ENCODE assay signal across 30 cellular contexts in the genomic region with DNA sequence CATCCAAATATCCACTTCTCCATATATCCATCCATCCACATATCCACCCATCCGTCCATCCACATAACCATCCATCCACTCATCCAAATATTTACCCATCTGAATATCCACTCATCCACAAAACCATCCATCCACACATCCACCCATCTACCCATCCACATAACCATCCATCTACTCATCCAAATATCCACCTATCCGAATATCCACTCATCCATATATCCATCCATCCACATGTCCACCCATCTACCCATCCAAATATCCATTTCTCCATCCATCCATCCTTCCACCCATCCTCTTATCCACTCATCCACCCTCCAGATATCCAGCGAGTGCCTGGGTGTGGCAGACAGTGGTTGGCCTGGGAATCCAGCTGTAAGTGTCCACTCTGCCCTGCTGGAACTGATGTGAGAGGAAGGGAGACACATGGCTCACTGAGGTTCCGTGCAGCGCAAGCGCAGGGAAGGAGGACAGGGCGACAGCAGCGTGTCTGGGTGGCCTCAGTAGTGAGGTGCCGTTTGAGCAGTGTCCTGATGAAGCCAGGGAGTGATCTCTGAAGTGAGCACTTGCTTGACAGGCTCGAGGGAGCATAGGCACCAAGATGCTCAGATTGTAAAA.
"Had no signal": no experiment of that assay in that cellular context is flagged by ENCODE, and none has a peak within 500 bp of the region (broad histone marks: within the 10 kb centered on the region; RNA-seq: fewer than 3 reads in every experiment).

No MANE protein-coding gene starts in this region.

- H3K27ac ChIP-seq: colonic mucosa, neutrophil, ovary, psoas muscle, thyroid gland, upper lobe of right lung had no signal

- H3K27me3 ChIP-seq: colonic mucosa, ovary, sigmoid colon, stomach, thyroid gland, upper lobe of right lung had no signal

- H3K27me3 Mint-ChIP-seq: T-helper 17 cell had no signal

- H3K4me1 ChIP-seq: colonic mucosa had no signal

- H3K36me3 Mint-ChIP-seq: memory B cell; naive thymus-derived CD8-positive, alpha-beta T cell; stimulated activated naive B cell treated with anti-CD40 and anti-IgM and Interleukin-4, amounts not matched to agents 10 μg/mL and 1 μg/mL and 100 μg/mL, for 72 hours; WTC11 had no signal

- H3K9me3 ChIP-seq: colonic mucosa, neutrophil, ovary, psoas muscle, sigmoid colon, stomach, thyroid gland, upper lobe of right lung had no signal

- H3K27ac Mint-ChIP-seq: activated CD8-positive, alpha-beta T cell treated with anti-CD3 and anti-CD28 coated beads for 36 hours; activated naive CD8-positive, alpha-beta T cell; memory B cell; stimulated activated naive B cell treated with anti-CD40 and anti-IgM and Interleukin-4, amounts not matched to agents 10 μg/mL and 1 μg/mL and 100 μg/mL, for 72 hours; T-helper 17 cell; WTC11 had no signal

- H3K36me3 ChIP-seq: colonic mucosa, neutrophil, ovary, sigmoid colon, stomach, thyroid gland, upper lobe of right lung had no signal

- DNase-seq: activated CD4-positive, alpha-beta T cell treated with anti-CD3 and anti-CD28 coated beads, Interleukin-2, amount 50 U/mL, for 1 hour; activated CD8-positive, alpha-beta T cell treated with anti-CD3 and anti-CD28 coated beads for 36 hours; activated effector memory CD4-positive, alpha-beta T cell treated with Interleukin-2 at 50 U/mL for 16 hours; activated naive CD4-positive, alpha-beta T cell treated with Interleukin-2 at 50 U/mL for 16 hours; activated T-cell treated with anti-CD3 and anti-CD28 coated beads, Interleukin-2, amount 50 U/mL, for 48 hours; anterior cingulate cortex; colonic mucosa; effector CD8-positive, alpha-beta T cell; hippocampal formation; left cardiac atrium; naive thymus-derived CD8-positive, alpha-beta T cell; psoas muscle; sigmoid colon; small intestine; stimulated activated CD4-positive, alpha-beta T cell treated with anti-CD3 and anti-CD28 coated beads, Interleukin-4, amount 100 ng/mL, for 4 hours; stimulated activated CD8-positive, alpha-beta memory T cell treated with anti-CD3 and anti-CD28 coated beads, Interleukin-4, amount 100 ng/mL, for 48 hours; stimulated activated naive B cell treated with anti-CD40 and anti-IgM and Interleukin-4, amounts not matched to agents 10 μg/mL and 1 μg/mL and 100 μg/mL, for 72 hours; stomach; T-helper 17 cell; thyroid gland; upper lobe of right lung had no signal

- H3K4me3 ChIP-seq: colonic mucosa, ovary, psoas muscle, sigmoid colon, stomach, thyroid gland, upper lobe of right lung had no signal

- FAIRE-seq: bronchial epithelial cell, endometrium, frontal cortex, keratinocyte, small intestine had no signal

- H3K9me3 Mint-ChIP-seq: activated CD8-positive, alpha-beta T cell treated with anti-CD3 and anti-CD28 coated beads for 36 hours; memory B cell; naive thymus-derived CD8-positive, alpha-beta T cell; stimulated activated naive B cell treated with anti-CD40 and anti-IgM and Interleukin-4, amounts not matched to agents 10 μg/mL and 1 μg/mL and 100 μg/mL, for 72 hours; WTC11 had no signal

- ATAC-seq: activated CD8-positive, alpha-beta T cell treated with anti-CD3 and anti-CD28 coated beads for 36 hours; left cardiac atrium; naive thymus-derived CD8-positive, alpha-beta T cell; psoas muscle; stimulated activated naive B cell treated with anti-CD40 and anti-IgM and Interleukin-4, amounts not matched to agents 10 μg/mL and 1 μg/mL and 100 μg/mL, for 72 hours; T-helper 17 cell; upper lobe of right lung; WTC11 had no signal

- H3K4me3 Mint-ChIP-seq: activated CD8-positive, alpha-beta T cell treated with anti-CD3 and anti-CD28 coated beads for 36 hours; activated naive CD8-positive, alpha-beta T cell; memory B cell; naive thymus-derived CD8-positive, alpha-beta T cell; stimulated activated naive B cell treated with anti-CD40 and anti-IgM and Interleukin-4, amounts not matched to agents 10 μg/mL and 1 μg/mL and 100 μg/mL, for 72 hours; T-helper 17 cell; WTC11 had no signal
